In genomic region chr16:68590201-68590994, GRCh38 we compare ENCODE assay signal across 8 cellular contexts. TPM values are rescaled to one million over a fixed set of nuclear protein-coding genes. Genes with fewer than 3 reads are reported as not detected.
DNase-seq lines count a peak whose midpoint lies in the region; ATAC-seq and TF ChIP-seq lines count a peak whose summit lies in the region.

No MANE protein-coding gene starts in this region.

- no peaks in the 10 kb centered on the region for H3K27me3 Mint-ChIP-seq in CD4-positive, alpha-beta T cell

- in situ Hi-C loops in KBM-7 (cut with MboI; ENCODE audit: low pct_unique_long_range_greater_than_20kb, low sequenced_read_pairs): no loop called here
- in situ Hi-C loops in brain microvascular endothelial cell (cut with HindIII; ENCODE audit: low pct_ligation_motif_present, low sequenced_read_pairs): no loop called here

- H3K27ac ChIP-seq in CD4-positive, alpha-beta T cell (ENCODE audit: low read depth, low read length): no peak overlapping the region
- H3K27ac ChIP-seq in VCaP (no peak overlapping the region), brain microvascular endothelial cell (no peak overlapping the region)

- H3K36me3 ChIP-seq in brain microvascular endothelial cell (replicated peaks): no peaks in the 10 kb centered on the region

- H3K4me3 ChIP-seq in brain microvascular endothelial cell (ENCODE audit: low read depth, low read length): no peak overlapping the region

- no peak overlapping the region for H3K4me3 Mint-ChIP-seq in CD4-positive, alpha-beta T cell

- peaks cover 5% of the 10 kb centered on the region for H3K9me3 Mint-ChIP-seq in CD4-positive, alpha-beta T cell

- TF ChIP-seq CTCF in CD4-positive, alpha-beta T cell (IDR thresholded peaks at IDR 0.05): peak; percentile 54
- TF ChIP-seq CTCF in VCaP (conservative IDR thresholded peaks at IDR 0.05) (peak; percentile 83), brain microvascular endothelial cell (IDR thresholded peaks at IDR 0.05; ENCODE audit: low read depth, low read length, missing control alignments) (peak; percentile 92)

- CTCF ChIA-PET in CD4-positive, alpha-beta T cell (lab: Charles Lee): interaction anchor here (0.6 to 3.3 kb wide), 6 partner anchors 9 to 534 kb away, joined by 3 to 38 read pairs (median 5); no protein-coding TSS in a partner anchor

- peaks cover 8% of the 10 kb centered on the region for H3K36me3 Mint-ChIP-seq in CD4-positive, alpha-beta T cell (ENCODE audit: low read depth)

- peak; percentile 81 for ATAC-seq in CD4-positive, alpha-beta T cell (ENCODE audit: poor library complexity)
- ATAC-seq in left lobe of liver: peak; percentile 97
- no peak for ATAC-seq in HG02938 (IDR thresholded peaks at IDR 0.05; ENCODE audit: unreplicated experiment)

- POLR2A ChIA-PET in CD4-positive, alpha-beta T cell (lab: Charles Lee): interaction anchor here (0.7 to 1.2 kb wide), 3 partner anchors 41 to 70 kb away, joined by 3 read pairs; no protein-coding TSS in a partner anchor

- DNase-seq in CD4-positive, alpha-beta T cell: peak; percentile 8 to 67 (median 34)
- DNase-seq in KBM-7 (peak; percentile 71), brain microvascular endothelial cell (peak; percentile 42), left lobe of liver (ENCODE audit: low spot score) (peak; percentile 53), NCI-H2196 (lab: John Stamatoyannopoulos, UW; ENCODE audit: unreplicated experiment) (no peak)
- peak; percentile 19 for DNase-seq in stimulated activated CD8-positive, alpha-beta memory T cell treated with anti-CD3 and anti-CD28 coated beads, Interleukin-12 subunit alpha, Interleukin-12 subunit beta, amount 100 ng/mL, for 4 hours (ENCODE audit: low read depth)

- intact Hi-C loops in CD4-positive, alpha-beta T cell (cut with DNase I, micrococcal nuclease): loop anchor here (2.0 to 5.0 kb wide), 2 partner anchors 532 to 534 kb away; no protein-coding TSS in a partner anchor

- H3K27ac Mint-ChIP-seq in CD4-positive, alpha-beta T cell: no peak overlapping the region

- no peaks in the 10 kb centered on the region for H3K27me3 ChIP-seq in CD4-positive, alpha-beta T cell (ENCODE audit: control insufficient read depth, insufficient read depth, low read length)
- H3K27me3 ChIP-seq in brain microvascular endothelial cell (replicated peaks): no peaks in the 10 kb centered on the region

- no peaks in the 10 kb centered on the region for H3K9me3 ChIP-seq in CD4-positive, alpha-beta T cell (ENCODE audit: control insufficient read depth, low read length)

- H3K4me1 Mint-ChIP-seq in CD4-positive, alpha-beta T cell (ENCODE audit: low read depth): peaks cover 4% of the 10 kb centered on the region

RNA-seq across cellular contexts. Expression of gene ZFP90, which starts 51.3 kb away (rescaled TPM):
- 10 to 100 TPM; 23.3 to 24.3 TPM for total RNA-seq in CD4-positive, alpha-beta T cell
- total RNA-seq in left lobe of liver: 6.1 TPM

RNA-seq across cellular contexts. Expression of gene CDH3, which starts 54.7 kb away (rescaled TPM):
- total RNA-seq in CD4-positive, alpha-beta T cell: under 1 TPM; 0.22 to 0.74 TPM
- total RNA-seq in left lobe of liver: 0.33 TPM
